ENCODE assay signal across 10 cellular contexts in the genomic region with DNA sequence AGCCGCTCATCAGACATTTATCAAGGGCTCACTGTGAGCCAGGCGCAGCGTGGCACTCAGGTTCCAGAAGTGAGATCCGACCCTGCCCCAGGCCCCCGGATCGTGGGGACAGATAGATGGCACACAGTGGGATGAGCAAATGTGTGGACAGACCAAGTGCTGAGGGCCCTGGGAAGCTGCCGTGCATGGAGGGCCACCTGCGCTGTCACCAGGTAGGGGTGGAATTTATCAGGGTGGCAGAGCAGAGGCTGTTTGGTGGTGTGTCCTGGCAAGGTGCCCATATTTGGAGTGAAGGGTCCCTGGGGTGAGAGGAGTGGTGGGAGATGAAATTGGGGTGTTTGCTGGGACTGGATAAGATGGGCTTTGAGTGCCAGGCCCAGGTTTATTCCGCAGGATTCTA.
"Had no signal": no experiment of that assay in that cellular context is flagged by ENCODE, and none has a peak within 500 bp of the region (broad histone marks: within the 10 kb centered on the region; RNA-seq: fewer than 3 reads in every experiment).

No MANE protein-coding gene starts in this region.

- H3K4me1 ChIP-seq: left ventricle myocardium inferior, tibial artery had no signal

- DNase-seq: activated B cell treated with CpG ODN at 0.5 μM for 24 hours; activated CD4-positive, alpha-beta T cell treated with anti-CD3 and anti-CD28 coated beads, Interleukin-2, amount 10 ng/mL, durations not matched to agents 24 days and 14 days; activated naive CD4-positive, alpha-beta T cell treated with anti-CD3 and anti-CD28 coated beads, Interleukin-2, amount 50 U/mL, for 16 hours; esophagus squamous epithelium; hippocampal formation; left ventricle myocardium inferior had no signal

- H3K27me3 ChIP-seq: esophagus squamous epithelium, tibial artery, vagina had no signal

- H3K4me3 ChIP-seq: esophagus squamous epithelium, left ventricle myocardium inferior, tibial artery, vagina had no signal

- H3K27ac ChIP-seq: esophagus squamous epithelium, left ventricle myocardium inferior, tibial artery, vagina had no signal

- H3K9me3 ChIP-seq: esophagus squamous epithelium, tibial artery, vagina had no signal

- H3K36me3 ChIP-seq: esophagus squamous epithelium, left ventricle myocardium inferior, tibial artery, vagina had no signal

- ATAC-seq: activated T-helper 17 cell treated with anti-CD3 and anti-CD28 coated beads, Interleukin-2, amount 50 U/mL, for 72 hours; stimulated activated memory B cell treated with anti-CD40 and anti-IgM and Interleukin-4, amounts not matched to agents 10 μg/mL and 1 μg/mL and 100 μg/mL, for 72 hours had no signal
